ENCODE assay signal across 8 cellular contexts in genomic region chr12:89709994-89710872, GRCh38. TPM values are rescaled to one million over a fixed set of nuclear protein-coding genes. Genes with fewer than 3 reads are reported as not detected.
DNase-seq lines count a peak whose midpoint lies in the region; ATAC-seq and TF ChIP-seq lines count a peak whose summit lies in the region.

No MANE protein-coding gene starts in this region.

- H3K4me3 ChIP-seq in GM23338 (peak overlapping the region; percentile 77), Panc1 (ENCODE audit: low read depth in 2 of 2, low read length in 2 of 2) (peak overlapping the region; percentile 78 to 88), cardiac fibroblast (replicated peaks in 1 of 2; ENCODE audit: low read depth in 2 of 2, low read length in 2 of 2) (peak overlapping the region; percentile 84 to 91), kidney epithelial cell (ENCODE audit: low read depth, low read length) (peak overlapping the region; percentile 75)

- peaks cover 46% of the 10 kb centered on the region for H3K27me3 ChIP-seq in GM23338 (ENCODE audit: insufficient read depth)
- peaks cover 3% of the 10 kb centered on the region for H3K27me3 ChIP-seq in Panc1 (ENCODE audit: control insufficient read depth, insufficient read depth, low read length)
- H3K27me3 ChIP-seq in kidney epithelial cell (ENCODE audit: control insufficient read depth, insufficient read depth, low read length) = no peaks in the 10 kb centered on the region

- ATAC-seq in GM23338 (peak; percentile 15), Panc1 (no peak), GM19397 (IDR thresholded peaks at IDR 0.05; ENCODE audit: unreplicated experiment) (no peak)

- H3K4me1 ChIP-seq in GM23338 (ENCODE audit: insufficient read depth) = peaks cover 11% of the 10 kb centered on the region
- peaks cover 14% of the 10 kb centered on the region for H3K4me1 ChIP-seq in Panc1 (ENCODE audit: control insufficient read depth, insufficient read depth, low read length)

- no peaks in the 10 kb centered on the region for H3F3A ChIP-seq in GM23338 (replicated peaks; ENCODE audit: low read depth)

- H3K27ac ChIP-seq in GM23338 (ENCODE audit: low read depth) (no peak overlapping the region; the same call in 1 of the 2 replicates), Panc1 (ENCODE audit: low read length) (peak overlapping the region; percentile 79)

- POLR2A ChIA-PET in Panc1 (lab: Charles Lee) = interaction anchor here (0.7 kb wide), 1 partner anchor 35 kb away, joined by 5 read pairs; no protein-coding TSS in a partner anchor

- peak overlapping the region; percentile 88 for H3K4me2 ChIP-seq in GM23338

- peaks cover 22% of the 10 kb centered on the region for H4K20me1 ChIP-seq in GM23338 (replicated peaks; ENCODE audit: insufficient read depth)

- BruUV-seq in Panc1 (replicated peaks; lab: Mats Ljungman, UMichigan) = no TSS peak

- H3K4me3 Mint-ChIP-seq in GM23338 = peak overlapping the region; percentile 83

- CTCF ChIA-PET in Panc1 (lab: Charles Lee) = no interaction called here

- intact Hi-C loops in Panc1 (cut with micrococcal nuclease; ENCODE audit: unreplicated experiment) = loop anchor here (5.0 kb wide), 2 partner anchors 168 to 237 kb away; no protein-coding TSS in a partner anchor

- H3K27me3 Mint-ChIP-seq in GM23338 (ENCODE audit: insufficient read depth, low read depth, poor library complexity) = peaks cover 40% of the 10 kb centered on the region

- H3K36me3 ChIP-seq in GM23338 (ENCODE audit: insufficient read depth) (no peaks in the 10 kb centered on the region), Panc1 (ENCODE audit: control insufficient read depth, insufficient read depth, low read length) (no peaks in the 10 kb centered on the region; the same call in 1 of the 2 replicates), kidney epithelial cell (ENCODE audit: control insufficient read depth, insufficient read depth, low read length) (no peaks in the 10 kb centered on the region)

- peaks cover 28% of the 10 kb centered on the region for H3K79me2 ChIP-seq in GM23338 (replicated peaks; ENCODE audit: insufficient read depth)

- peak overlapping the region; percentile 93 for H3K27ac Mint-ChIP-seq in GM23338

- H3K36me3 Mint-ChIP-seq in GM23338 (ENCODE audit: low read depth) = peaks cover 10% of the 10 kb centered on the region

- no peaks in the 10 kb centered on the region for H3K9me3 ChIP-seq in Panc1 (ENCODE audit: control insufficient read depth, insufficient read depth, low read depth, low read length)

- H2AFZ ChIP-seq in GM23338 = peak overlapping the region; percentile 95

- in situ Hi-C loops in Panc1 (cut with HindIII; ENCODE audit: low pct_unique_long_range_greater_than_20kb, low sequenced_read_pairs) = no loop called here

- peaks cover 16% of the 10 kb centered on the region for H3K4me1 Mint-ChIP-seq in GM23338

- TF ChIP-seq CTCF in GM23338 (conservative IDR thresholded peaks at IDR 0.05; ENCODE audit: low read depth in 2 of 2) = no peak
- TF ChIP-seq CTCF in Panc1 (IDR thresholded peaks at IDR 0.05) = no peak
- TF ChIP-seq CTCF in cardiac fibroblast (IDR thresholded peaks at IDR 0.05; ENCODE audit: low read depth, low read length) = no peak
- no peak for TF ChIP-seq CTCF in kidney epithelial cell (IDR thresholded peaks at IDR 0.05; ENCODE audit: insufficient read depth, low read length, poor library complexity, severe bottlenecking)

- H3K9me2 ChIP-seq in GM23338 (ENCODE audit: insufficient read depth) = peaks cover 4% of the 10 kb centered on the region; the same call in 1 of the 2 replicates

- DNase-seq in DMS114 treated with DMSO at 0.1 percent for 48 hours (lab: John Stamatoyannopoulos, UW; ENCODE audit: unreplicated experiment) (peak; percentile 53), GM23338 (ENCODE audit: low spot score) (peak; percentile 76), Panc1 (ENCODE audit: low read depth, low spot score) (no peak), cardiac fibroblast (ENCODE audit: low read depth in 2 of 2) (peak; percentile 67 to 72), kidney epithelial cell (ENCODE audit: low read depth) (no peak), NCI-H1436 (lab: John Stamatoyannopoulos, UW) (no peak)
- DNase-seq in stimulated activated CD4-positive, alpha-beta T cell treated with anti-CD3 and anti-CD28 coated beads, Interleukin-1b, Interleukin-23, amount 100 ng/mL, for 48 hours = peak; percentile 33

- H3K9me3 Mint-ChIP-seq in GM23338 = peaks cover 19% of the 10 kb centered on the region

TF ChIP-seq in GM23338, 12 proteins besides CTCF, POLR2A, EP300 and RAD21:
- peak; percentile 26 for TF ChIP-seq EZH2 (IDR thresholded peaks at IDR 0.05; ENCODE audit: low read depth, unreplicated experiment)
- no peak for TF ChIP-seq EZH2phosphoT487 (IDR thresholded peaks at IDR 0.05; ENCODE audit: unreplicated experiment)
TF ChIP-seq in GM23338: peak in this region for 1.

RNA-seq across cellular contexts. Expression of gene ATP2B1, which starts 1.6 kb away (rescaled TPM):
- total RNA-seq in GM23338 (2014; rRNA removed; shearing (Covaris generic)) = 20.4 and 42.3 TPM in 2 replicates
- polyA plus RNA-seq in GM23338 (2016; fragmentation: Nextera tagmentation; extraction: Ambion mirVana) = 27.4 and 39.3 TPM in 2 replicates
- total RNA-seq in Panc1 (2021; ENCODE audit: unreplicated experiment) (64.5 TPM), kidney epithelial cell (36.3 and 45.9 TPM in 2 replicates)
- polyA plus RNA-seq in Panc1 (2012; ENCODE audit: insufficient read length) = 21.8 TPM

Comparison
In these comparisons a context has a peak if more than half of its experiments do, and no peak if none do; other contexts are left out.
1. DNase-seq: peak in DMS114 treated with DMSO at 0.1 percent for 48 hours (single experiment), GM23338 (single experiment), cardiac fibroblast (2 of 2) and stimulated activated CD4-positive, alpha-beta T cell treated with anti-CD3 and anti-CD28 coated beads, Interleukin-1b, Interleukin-23, amount 100 ng/mL, for 48 hours (single experiment); none in Panc1 (single experiment), kidney epithelial cell (single experiment) and NCI-H1436 (single experiment).
2. Peak in every context shown above with its lines, with median percentiles within 50 percentile points of each other: H3K4me3 ChIP-seq.